23 cellular contexts compared by ENCODE assay signal in the genomic region with DNA sequence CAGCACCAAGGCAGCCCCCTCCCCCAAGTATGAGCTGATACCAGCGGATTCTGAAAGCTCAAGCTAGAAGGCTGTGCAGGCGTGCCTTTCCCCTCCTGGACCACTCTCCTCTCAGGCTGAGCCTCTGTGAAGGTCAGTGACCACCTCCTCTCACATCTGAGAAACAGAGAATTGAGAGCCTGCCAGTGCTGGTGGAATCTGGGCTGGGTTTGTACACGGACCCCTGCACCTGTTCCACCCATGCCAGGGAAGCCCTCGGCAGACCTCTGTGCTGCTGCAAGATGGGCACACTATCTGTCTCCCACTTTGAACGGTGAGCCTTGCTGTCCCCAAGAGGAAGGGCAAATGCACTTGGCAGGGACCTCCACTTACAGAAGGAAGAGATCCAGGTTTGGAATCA. TPM values are rescaled to one million over a fixed set of nuclear protein-coding genes. Genes with fewer than 3 reads are reported as not detected.
"Had no signal": no experiment of that assay in that cellular context is flagged by ENCODE, and none has a peak within 500 bp of the region (broad histone marks: within the 10 kb centered on the region; RNA-seq: fewer than 3 reads in every experiment).

No MANE protein-coding gene starts in this region.

- DNase-seq: KBM-7; MV-4-11; NCI-H1048; NCI-H1105 treated with DMSO at 0.1 percent for 48 hours; NCI-H1417 treated with DMSO at 0.1 percent for 48 hours; NCI-H146; NCI-H1694 treated with DMSO at 0.1 percent for 48 hours; NCI-H1930; NCI-H2081; NCI-H2107; NCI-H2227 treated with DMSO at 0.1 percent for 48 hours; NCI-H524; NCI-H526 treated with DMSO at 0.1 percent for 48 hours; NCI-H748 treated with DMSO at 0.1 percent for 48 hours; NK-92 treated with Interleukin-12 subunit alpha and Interleukin-12 subunit beta, amount 100 ng/mL, for 24 hours; PC-3; SHP77; SK-N-SH had no signal

- H3K9me3 ChIP-seq: SK-N-SH had no signal

- ATAC-seq: Panc1, PC-3 had no signal

- H3K27ac ChIP-seq: RWPE1 had no signal

- H3K9ac ChIP-seq: SK-N-SH had no signal

RNA-seq across cellular contexts. Expression of a gene that starts 54.7 kb away (rescaled TPM):
- total RNA-seq: HT-29, LHCN-M2, MCF 10A had no signal
